Comparison of ENCODE assay signal across 23 cellular contexts in the genomic region with DNA sequence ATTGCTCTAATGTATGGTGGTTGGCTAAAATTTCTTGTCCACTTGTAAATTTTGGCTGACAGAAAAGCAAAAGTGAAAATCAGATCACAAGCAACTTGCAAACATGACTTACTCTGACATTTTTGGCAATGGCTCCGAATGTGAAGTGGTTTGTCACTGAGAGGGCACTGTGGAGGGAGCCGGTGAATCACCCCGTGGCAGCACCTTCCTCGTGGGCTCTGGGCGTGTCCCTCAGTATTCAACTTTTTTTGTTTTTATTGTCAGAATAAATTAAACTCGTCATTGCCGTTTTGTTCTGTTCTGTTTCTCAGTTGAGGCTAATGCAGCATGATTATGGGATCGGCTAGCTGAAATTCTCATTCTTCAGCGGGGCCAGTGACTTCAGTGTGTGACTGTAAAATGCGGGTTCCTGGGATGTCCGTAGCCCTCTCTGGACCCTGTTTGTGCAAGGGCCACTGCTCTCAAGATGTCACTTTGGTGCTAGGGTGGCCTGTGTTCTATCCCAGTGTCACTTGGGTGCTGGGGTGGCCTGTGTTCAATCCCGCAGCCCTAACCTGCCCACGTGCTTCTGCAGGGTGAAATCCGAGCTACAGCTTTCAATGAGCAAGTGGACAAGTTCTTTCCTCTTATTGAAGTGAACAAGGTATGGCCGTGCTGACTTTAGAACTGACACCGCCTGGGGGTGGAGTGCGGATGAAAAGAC. TPM values are rescaled to one million over a fixed set of nuclear protein-coding genes. Genes with fewer than 3 reads are reported as not detected.
A peak's percentile ranks its signal among the peaks of the same experiment; 100 is the strongest.
DNase-seq lines count a peak whose midpoint lies in the region; ATAC-seq, FAIRE-seq and TF ChIP-seq lines count a peak whose summit lies in the region.
"Had no signal": no experiment of that assay in that cellular context is flagged by ENCODE, and none has a peak within 500 bp of the region (broad histone marks: within the 10 kb centered on the region; RNA-seq: fewer than 3 reads in every experiment).

No MANE protein-coding gene starts in this region.

- H3F3A ChIP-seq in neural progenitor cell (ENCODE audit: low read depth) = peaks cover 45% of the 10 kb centered on the region

- POLR2A ChIA-PET in Caco-2 (lab: Charles Lee) = interaction anchor here (0.6 kb wide), 1 partner anchor 196 kb away, joined by 3 read pairs; no protein-coding TSS in a partner anchor

- H3K27me3 ChIP-seq in bronchial epithelial cell (ENCODE audit: control insufficient read depth, insufficient read depth, low read length) (no peaks in the 10 kb centered on the region), neural progenitor cell (no peaks in the 10 kb centered on the region), Caco-2 (replicated peaks; ENCODE audit: control insufficient read depth, insufficient read depth, low read length) (no peaks in the 10 kb centered on the region)
- H3K27me3 ChIP-seq: brain microvascular endothelial cell had no signal

- ATAC-seq in Right ventricle myocardium superior (ENCODE audit: poor library complexity) = peak; percentile 74
- ATAC-seq: activated naive CD8-positive, alpha-beta T cell treated with anti-CD3 and anti-CD28 coated beads, Interleukin-2, amount 50 U/mL, for 24 hours; activated T-cell treated with anti-CD3 and anti-CD28 coated beads, Interleukin-2, amount 50 U/mL, for 72 hours; mucosa of descending colon had no signal

- H3K36me3 ChIP-seq in bronchial epithelial cell (ENCODE audit: control insufficient read depth, insufficient read depth, low read length) (peaks cover 27% of the 10 kb centered on the region), neural progenitor cell (peaks cover 28% of the 10 kb centered on the region), Caco-2 (ENCODE audit: control insufficient read depth, insufficient read depth, low read length) (peaks cover 8% of the 10 kb centered on the region)

- no peak overlapping the region for H3K4me2 ChIP-seq in neural progenitor cell

- CTCF ChIA-PET in Caco-2 (lab: Charles Lee) = no interaction called here

- peak overlapping the region; percentile 21 for H3K4me3 Mint-ChIP-seq in neural progenitor cell
- H3K4me3 Mint-ChIP-seq in Caco-2 (ENCODE audit: unreplicated experiment) = no peak overlapping the region
- no peak overlapping the region for H3K4me3 Mint-ChIP-seq in CD14-positive monocyte
- H3K4me3 Mint-ChIP-seq: activated naive CD8-positive, alpha-beta T cell treated with anti-CD3 and anti-CD28 coated beads, Interleukin-2, amount 50 U/mL, for 24 hours; activated T-cell treated with anti-CD3 and anti-CD28 coated beads, Interleukin-2, amount 50 U/mL, for 72 hours; CD4-positive, alpha-beta memory T cell; endodermal cell had no signal

- no peak for TF ChIP-seq CTCF in bronchial epithelial cell (IDR thresholded peaks at IDR 0.05; ENCODE audit: insufficient read depth, low read length, severe bottlenecking)
- no peak for TF ChIP-seq CTCF in neural progenitor cell (IDR thresholded peaks at IDR 0.05)
- no peak for TF ChIP-seq CTCF in Caco-2 (IDR thresholded peaks at IDR 0.05; ENCODE audit: insufficient read depth in 1 of 2, low read depth in 1 of 2, low read length in 1 of 2, severe bottlenecking in 1 of 2, unreplicated experiment in 1 of 2)
- TF ChIP-seq CTCF in CD14-positive monocyte (IDR thresholded peaks at IDR 0.05) = no peak

- peak overlapping the region; percentile 92 for H3K27ac ChIP-seq in neural progenitor cell
- H3K27ac ChIP-seq: brain microvascular endothelial cell, coronary artery, SK-N-MC had no signal

- H3K27me3 Mint-ChIP-seq in neural progenitor cell (ENCODE audit: insufficient read depth, low read depth) (no peaks in the 10 kb centered on the region), Caco-2 (ENCODE audit: insufficient read depth, unreplicated experiment) (no peaks in the 10 kb centered on the region), CD14-positive monocyte (ENCODE audit: low read depth in 3 of 3) (no peaks in the 10 kb centered on the region)
- H3K27me3 Mint-ChIP-seq: activated naive CD8-positive, alpha-beta T cell treated with anti-CD3 and anti-CD28 coated beads, Interleukin-2, amount 50 U/mL, for 24 hours; CD4-positive, alpha-beta memory T cell had no signal

- peaks cover 11% of the 10 kb centered on the region for H4K20me1 ChIP-seq in neural progenitor cell (ENCODE audit: low read depth)

- H3K9ac ChIP-seq in neural progenitor cell = no peak overlapping the region

- no TSS peak for BruUV-seq in Caco-2 (replicated peaks; lab: Mats Ljungman, UMichigan)

- H3K79me2 ChIP-seq in neural progenitor cell (ENCODE audit: low read depth) = no peaks in the 10 kb centered on the region

- H3K4me3 ChIP-seq in bronchial epithelial cell (ENCODE audit: low read depth, low read length) = no peak overlapping the region
- no peak overlapping the region for H3K4me3 ChIP-seq in neural progenitor cell
- no peak overlapping the region for H3K4me3 ChIP-seq in Caco-2 (ENCODE audit: low read depth, low read length)
- H3K4me3 ChIP-seq: coronary artery, mucosa of descending colon, SK-N-MC had no signal

- H3K9me3 ChIP-seq in neural progenitor cell (ENCODE audit: low read depth) (no peaks in the 10 kb centered on the region), Caco-2 (no peaks in the 10 kb centered on the region)
- H3K9me3 ChIP-seq: mucosa of descending colon had no signal

- peaks cover 23% of the 10 kb centered on the region for H3K4me1 Mint-ChIP-seq in neural progenitor cell
- H3K4me1 Mint-ChIP-seq in Caco-2 (ENCODE audit: low read depth, unreplicated experiment) = no peaks in the 10 kb centered on the region
- no peaks in the 10 kb centered on the region for H3K4me1 Mint-ChIP-seq in CD14-positive monocyte

- H3K27ac Mint-ChIP-seq in neural progenitor cell (no peak overlapping the region), Caco-2 (ENCODE audit: unreplicated experiment) (no peak overlapping the region), CD14-positive monocyte (peak overlapping the region in 1 of 7 donors; percentile 6)
- H3K27ac Mint-ChIP-seq: activated naive CD8-positive, alpha-beta T cell treated with anti-CD3 and anti-CD28 coated beads, Interleukin-2, amount 50 U/mL, for 24 hours; activated T-cell treated with anti-CD3 and anti-CD28 coated beads, Interleukin-2, amount 50 U/mL, for 72 hours; endodermal cell had no signal

- H3K4me1 ChIP-seq in neural progenitor cell (peaks cover 30% of the 10 kb centered on the region), Caco-2 (no peaks in the 10 kb centered on the region)

- H3K36me3 Mint-ChIP-seq in neural progenitor cell (peaks cover 36% of the 10 kb centered on the region), Caco-2 (ENCODE audit: insufficient read depth, unreplicated experiment) (peaks cover 73% of the 10 kb centered on the region), CD14-positive monocyte (peaks cover 76 to 86% of the 10 kb centered on the region in 2 donors)

- H3K9me3 Mint-ChIP-seq in neural progenitor cell (no peaks in the 10 kb centered on the region), Caco-2 (ENCODE audit: unreplicated experiment) (no peaks in the 10 kb centered on the region), CD14-positive monocyte (no peaks in the 10 kb centered on the region)
- H3K9me3 Mint-ChIP-seq: activated naive CD8-positive, alpha-beta T cell treated with anti-CD3 and anti-CD28 coated beads, Interleukin-2, amount 50 U/mL, for 24 hours; activated T-cell treated with anti-CD3 and anti-CD28 coated beads, Interleukin-2, amount 50 U/mL, for 72 hours; CD4-positive, alpha-beta memory T cell; endodermal cell had no signal

- no peak for FAIRE-seq in bronchial epithelial cell (lab: Jason Lieb, UNC)
- FAIRE-seq: RCC 7860 had no signal

- intact Hi-C loops in Right ventricle myocardium superior (cut with DNase I) (no loop called here), cardiac septum (cut with DNase I) (loop anchor here (10.0 kb wide), 1 partner anchor 304 kb away; no protein-coding TSS in a partner anchor), Caco-2 (cut with micrococcal nuclease; ENCODE audit: unreplicated experiment) (no loop called here), CD14-positive monocyte (cut with micrococcal nuclease) (no loop called here)

- H2AFZ ChIP-seq in neural progenitor cell (replicated peaks) = no peak overlapping the region

- DNase-seq in Right ventricle myocardium superior = no peak
- no peak for DNase-seq in cardiac septum (ENCODE audit: low spot score)
- peak; percentile 19 for DNase-seq in GM03348 (ENCODE audit: low spot score)
- peak; percentile 10 for DNase-seq in bronchial epithelial cell (ENCODE audit: low read depth)
- DNase-seq in neural progenitor cell (ENCODE audit: low spot score) = no peak
- DNase-seq in Caco-2 = no peak
- DNase-seq in glomerular visceral epithelial cell (ENCODE audit: extremely low spot score) = no peak
- DNase-seq in CD14-positive monocyte (ENCODE audit: low spot score) = no peak
- DNase-seq: activated naive CD8-positive, alpha-beta T cell treated with anti-CD3 and anti-CD28 coated beads, Interleukin-2, amount 50 U/mL, for 24 hours; brain microvascular endothelial cell; CD4-positive, alpha-beta memory T cell; endodermal cell; GDM1; head of caudate nucleus; KG1; mucosa of descending colon; NCI-H2171; NCI-H526; T1000 had no signal

RNA-seq across cellular contexts. Expression of gene RPA1, which starts 48.8 kb away (rescaled TPM):
- total RNA-seq in Right ventricle myocardium superior (54.0 TPM), cardiac septum (76.7 TPM), bronchial epithelial cell (33.2 and 36.9 TPM in 2 replicates), neural progenitor cell (ENCODE audit: low replicate concordance) (78.5 and 94.4 TPM in 2 replicates), Caco-2 (2022) (147 and 167 TPM in 2 replicates)
- polyA plus RNA-seq in CD14-positive monocyte = 10 to 100 TPM; 23.8 to 27.4 TPM

RNA-seq across cellular contexts. Expression of gene SMYD4, which starts 48.9 kb away (rescaled TPM):
- total RNA-seq in Right ventricle myocardium superior (8.6 TPM), cardiac septum (8.8 TPM), bronchial epithelial cell (7.9 and 10.4 TPM in 2 replicates), neural progenitor cell (ENCODE audit: low replicate concordance) (24.0 and 24.4 TPM in 2 replicates), Caco-2 (2022) (26.2 and 32.1 TPM in 2 replicates)
- 1 to 10 TPM; 3.2 to 6.1 TPM for polyA plus RNA-seq in CD14-positive monocyte

Comparison
In these comparisons a context has a peak if more than half of its experiments do, and no peak if none do; other contexts are left out.
1. DNase-seq: peak in GM03348 (single experiment) and bronchial epithelial cell (single experiment); none in Right ventricle myocardium superior (single experiment), cardiac septum (single experiment), neural progenitor cell (single experiment), Caco-2 (0 of 2), glomerular visceral epithelial cell (single experiment) and CD14-positive monocyte (single experiment).